Comparison of ENCODE assay signal across 22 cellular contexts in the genomic region with DNA sequence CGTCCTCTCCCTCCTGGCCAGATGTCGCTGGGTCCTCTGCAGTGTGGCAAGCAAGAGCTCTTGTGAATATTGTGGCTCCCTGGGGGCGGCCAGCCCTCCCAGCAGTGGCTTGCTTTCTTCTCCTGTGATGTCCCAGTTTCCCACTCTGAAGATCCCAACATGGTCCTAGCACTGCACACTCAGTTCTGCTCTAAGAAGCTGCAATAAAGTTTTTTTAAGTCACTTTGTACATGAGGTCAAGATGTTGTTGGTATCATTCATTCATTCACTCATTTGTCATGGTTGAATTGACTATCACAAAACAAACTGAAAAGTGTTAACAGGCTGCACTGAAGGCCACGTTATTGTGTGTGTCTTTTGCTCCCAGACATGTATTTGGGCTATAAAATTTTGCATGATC. TPM values are rescaled to one million over a fixed set of nuclear protein-coding genes. Genes with fewer than 3 reads are reported as not detected.
"Had no signal": no experiment of that assay in that cellular context is flagged by ENCODE, and none has a peak within 500 bp of the region (broad histone marks: within the 10 kb centered on the region; RNA-seq: fewer than 3 reads in every experiment).

No MANE protein-coding gene starts in this region.

- H3K27ac ChIP-seq: SJSA1, SK-N-MC had no signal

- H3K4me3 ChIP-seq: MG63, SJSA1, SK-N-MC had no signal

- FAIRE-seq: HTR-8/SVneo, RCC 7860 had no signal

- H3K27me3 ChIP-seq: MG63, SJSA1 had no signal

- H3K9me3 ChIP-seq: MG63, SJSA1 had no signal

- H3K4me1 ChIP-seq: SJSA1 had no signal

- H3K36me3 ChIP-seq: MG63, SJSA1 had no signal

- DNase-seq: Karpas-422, KG1, MG63, NCI-H1092 treated with DMSO at 0.1 percent for 48 hours, NCI-H1436, NCI-H187, NCI-H2029, NCI-H2081 treated with DMSO at 0.1 percent for 48 hours, NCI-H2171, NCI-H226, NCI-H446, NCI-H510A, NCI-H524 treated with DMSO at 0.1 percent for 48 hours, NCI-H69, NCI-H774, Right ventricle myocardium superior, RPMI8226, SIG-M5 had no signal

RNA-seq across cellular contexts. Expression of a gene that starts 8.2 kb away (rescaled TPM):
- total RNA-seq: Right ventricle myocardium superior, SJSA1 had no signal

RNA-seq across cellular contexts. Expression of a gene that starts 55.8 kb away (rescaled TPM):
- total RNA-seq: SJSA1 had no signal
